Comparison of ENCODE assay signal across 23 cellular contexts in genomic region chr14:54094765-54095164, GRCh38.
"Had no signal": no experiment of that assay in that cellular context is flagged by ENCODE, and none has a peak within 500 bp of the region (broad histone marks: within the 10 kb centered on the region; RNA-seq: fewer than 3 reads in every experiment).

No MANE protein-coding gene starts in this region.

- DNase-seq: activated CD4-positive, alpha-beta T cell treated with anti-CD3 and anti-CD28 coated beads, Interleukin-2, amount 10 ng/mL, durations not matched to agents 7 days and 5 days; activated CD8-positive, alpha-beta memory T cell treated with anti-CD3 and anti-CD28 coated beads, Interleukin-2, amount 50 U/mL, for 4 hours; activated effector memory CD4-positive, alpha-beta T cell treated with anti-CD3 and anti-CD28 coated beads, Interleukin-2, amount 50 U/mL, for 16 hours; activated naive CD4-positive, alpha-beta T cell treated with anti-CD3 and anti-CD28 coated beads, Interleukin-2, amount 50 U/mL, for 16 hours; activated T-cell treated with anti-CD3 and anti-CD28 coated beads, Interleukin-2, amount 50 U/mL, for 48 hours; hypothalamus; kidney; left lung; mammary epithelial cell; mucosa of descending colon; naive B cell; right cardiac atrium; stimulated activated naive CD8-positive, alpha-beta T cell treated with anti-CD3 and anti-CD28 coated beads, Interleukin-15, amount 100 ng/mL, for 72 hours; T-helper 9 cell; transverse colon; uterus had no signal

- ATAC-seq: activated CD4-positive, CD25-positive, alpha-beta regulatory T cell treated with anti-CD3 and anti-CD28 coated beads, Interleukin-2, amount 50 U/mL, for 24 hours; left lung; mucosa of descending colon; right cardiac atrium; stimulated activated naive CD8-positive, alpha-beta T cell treated with anti-CD3 and anti-CD28 coated beads, Interleukin-15, amount 100 ng/mL, for 72 hours had no signal

- H3K4me1 ChIP-seq: ascending aorta, left lung, suprapubic skin, transverse colon, uterus had no signal

- H3K27me3 ChIP-seq: ascending aorta, left lung, suprapubic skin, transverse colon, uterus had no signal

- H3K4me3 Mint-ChIP-seq: activated CD4-positive, alpha-beta T cell treated with anti-CD3 and anti-CD28 coated beads, Interleukin-2, amount 10 ng/mL, durations not matched to agents 7 days and 5 days; naive B cell; neural crest cell; stimulated activated naive CD8-positive, alpha-beta T cell treated with anti-CD3 and anti-CD28 coated beads, Interleukin-15, amount 100 ng/mL, for 72 hours had no signal

- H3K9me3 ChIP-seq: uterus had no signal

- H3K4me3 ChIP-seq: ascending aorta, coronary artery, left lung, mucosa of descending colon, skin epidermis, suprapubic skin, transverse colon, uterus had no signal

- H3K27ac Mint-ChIP-seq: activated CD4-positive, alpha-beta T cell treated with anti-CD3 and anti-CD28 coated beads, Interleukin-2, amount 10 ng/mL, durations not matched to agents 7 days and 5 days; naive B cell; progenitor cell of endocrine pancreas; stimulated activated naive CD8-positive, alpha-beta T cell treated with anti-CD3 and anti-CD28 coated beads, Interleukin-15, amount 100 ng/mL, for 72 hours had no signal

- H3K27ac ChIP-seq: ascending aorta, coronary artery, left lung, skin epidermis, suprapubic skin, transverse colon, uterus had no signal

- H3K36me3 ChIP-seq: ascending aorta, left lung, suprapubic skin, transverse colon, uterus had no signal

- H3K27me3 Mint-ChIP-seq: activated CD4-positive, alpha-beta T cell treated with anti-CD3 and anti-CD28 coated beads, Interleukin-2, amount 10 ng/mL, durations not matched to agents 7 days and 5 days; naive B cell; progenitor cell of endocrine pancreas; stimulated activated naive CD8-positive, alpha-beta T cell treated with anti-CD3 and anti-CD28 coated beads, Interleukin-15, amount 100 ng/mL, for 72 hours had no signal

- H3K36me3 Mint-ChIP-seq: naive B cell had no signal

- H3K4me1 Mint-ChIP-seq: activated CD4-positive, alpha-beta T cell treated with anti-CD3 and anti-CD28 coated beads, Interleukin-2, amount 10 ng/mL, durations not matched to agents 7 days and 5 days; naive B cell; neural crest cell; stimulated activated naive CD8-positive, alpha-beta T cell treated with anti-CD3 and anti-CD28 coated beads, Interleukin-15, amount 100 ng/mL, for 72 hours had no signal
